In genomic region chr3:17664923-17665322, GRCh38 we compare ENCODE assay signal across 1 cellular context.
TF ChIP-seq lines count a peak whose summit lies in the region.

No MANE protein-coding gene starts in this region.

TF ChIP-seq in WTC11, 78 proteins besides CTCF, POLR2A, EP300 and RAD21 (continued from another document):
- no peak for TF ChIP-seq ZNF512 (CRISPR knock-in tag; IDR thresholded peaks at IDR 0.05; ENCODE audit: borderline replicate concordance)
- no peak for TF ChIP-seq FOXK1 (CRISPR knock-in tag; IDR thresholded peaks at IDR 0.05)
TF ChIP-seq in WTC11: peak in this region for 0.
